In the genomic region with DNA sequence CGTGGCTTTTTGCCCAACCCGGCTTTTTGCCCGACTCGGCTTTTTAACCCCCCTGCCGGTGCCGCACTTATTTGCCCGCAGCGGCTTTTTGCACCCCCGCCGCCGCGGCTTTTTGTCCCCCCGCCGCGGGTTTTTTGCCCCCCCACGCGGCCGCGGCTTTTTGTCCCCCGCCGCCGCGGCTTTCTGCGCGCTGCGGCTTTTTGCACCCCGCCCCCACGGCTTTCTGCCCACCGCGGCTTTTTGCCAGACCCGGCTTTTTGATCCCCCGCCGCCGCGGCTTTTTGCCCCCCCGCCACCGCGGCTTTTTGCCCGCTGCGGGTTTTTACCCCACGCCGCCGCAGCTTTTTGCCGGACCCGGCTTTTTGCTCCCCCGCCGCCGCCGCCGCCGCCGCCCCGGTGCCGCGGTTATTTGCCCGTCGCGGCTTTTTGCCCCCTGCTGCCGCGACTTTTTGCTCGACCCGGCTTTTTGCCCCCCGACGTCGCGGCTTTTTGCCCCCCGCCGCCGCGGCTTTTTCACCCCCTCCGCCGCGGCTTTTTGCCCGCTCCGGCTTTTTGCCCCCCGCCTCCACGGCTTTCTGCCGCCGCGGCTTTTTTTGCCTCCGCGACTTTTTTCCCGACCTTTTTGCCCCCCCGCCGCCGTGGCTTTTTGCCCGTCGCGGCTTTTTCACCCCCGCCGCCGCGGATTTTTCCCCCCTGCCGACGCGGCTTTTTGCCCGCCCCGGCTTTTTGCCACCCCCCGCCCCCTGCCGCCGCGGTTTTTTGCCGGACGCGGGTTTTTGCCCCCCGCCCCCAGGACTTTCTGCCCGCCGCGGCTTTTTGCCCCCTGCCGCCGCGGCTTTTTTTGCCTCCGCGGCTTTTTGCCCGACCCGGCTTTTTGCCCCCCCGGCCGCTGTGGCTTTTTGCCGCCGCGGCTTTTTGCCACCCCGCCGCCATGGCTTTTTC, we compare ENCODE assay signal across 8 cellular contexts.
A peak's percentile ranks its signal among the peaks of the same experiment; 100 is the strongest.
DNase-seq lines count a peak whose midpoint lies in the region; ATAC-seq lines count a peak whose summit lies in the region.

No MANE protein-coding gene starts in this region.

- no peaks in the 10 kb centered on the region for H3K36me3 ChIP-seq in ACC112 (ENCODE audit: insufficient read depth, low read length)
- H3K36me3 ChIP-seq in HUES6 (ENCODE audit: control insufficient read depth, insufficient read depth, low read length), result no peaks in the 10 kb centered on the region

- H3K27me3 ChIP-seq in ACC112 (ENCODE audit: insufficient read depth, low read length), result peaks cover 25% of the 10 kb centered on the region
- peaks cover 35% of the 10 kb centered on the region for H3K27me3 ChIP-seq in HUES6 (ENCODE audit: control insufficient read depth, insufficient read depth, low read length)

- H3K27ac ChIP-seq in ACC112 (ENCODE audit: low read depth, low read length) (no peak overlapping the region), HUES6 (ENCODE audit: low read depth, low read length) (no peak overlapping the region)

- no peaks in the 10 kb centered on the region for H3K9me3 ChIP-seq in HUES6 (ENCODE audit: control insufficient read depth, insufficient read depth, low read depth, low read length)

- DNase-seq in cerebellum (ENCODE audit: low spot score) (peak; percentile 10), memory B cell (ENCODE audit: low spot score in 2 of 2) (peak; percentile 46 to 58), A172 (ENCODE audit: low spot score) (no peak), SIG-M5 treated with dmso at 0.1 percent for 504 hours (lab: John Stamatoyannopoulos, UW; ENCODE audit: unreplicated experiment) (no peak), NCI-H524 (lab: John Stamatoyannopoulos, UW) (no peak), DMS53 treated with DMSO at 0.1 percent for 48 hours (lab: John Stamatoyannopoulos, UW; ENCODE audit: unreplicated experiment) (no peak)

- H3K9ac ChIP-seq in HUES6 (ENCODE audit: low read length), result no peak overlapping the region

- H3K4me1 ChIP-seq in ACC112 (ENCODE audit: control insufficient read depth, insufficient read depth, low read length, unreplicated experiment), result no peaks in the 10 kb centered on the region
- H3K4me1 ChIP-seq in HUES6 (ENCODE audit: control insufficient read depth, insufficient read depth, low read length), result no peaks in the 10 kb centered on the region

- peak overlapping the region; percentile 68 for H3K27ac Mint-ChIP-seq in memory B cell

- H2AFZ ChIP-seq in ACC112 (ENCODE audit: low read length, unreplicated experiment), result peak overlapping the region; percentile 0

- ATAC-seq in memory B cell (ENCODE audit: low read depth), result no peak

- H3K4me3 Mint-ChIP-seq in memory B cell, result peak overlapping the region; percentile 56

- H3K27me3 Mint-ChIP-seq in memory B cell, result peaks cover 10% of the 10 kb centered on the region

- no peaks in the 10 kb centered on the region for H3K79me2 ChIP-seq in ACC112 (ENCODE audit: control insufficient read depth, insufficient read depth, low read length, unreplicated experiment)

- H3K4me3 ChIP-seq in ACC112 (ENCODE audit: low read depth, low read length) (peak overlapping the region; percentile 26), HUES6 (ENCODE audit: low read depth, low read length) (peak overlapping the region; percentile 31; the same call in 1 of the 2 replicates)

- H3K4me1 Mint-ChIP-seq in memory B cell, result peaks cover 5% of the 10 kb centered on the region

- peaks cover 3% of the 10 kb centered on the region for H3K36me3 Mint-ChIP-seq in memory B cell

- peaks cover 1% of the 10 kb centered on the region for H3K9me3 Mint-ChIP-seq in memory B cell

Comparison
In these comparisons a context has a peak if more than half of its experiments do, and no peak if none do; other contexts are left out.
1. DNase-seq: peak in cerebellum (single experiment) and memory B cell (2 of 2); none in A172 (single experiment), SIG-M5 treated with dmso at 0.1 percent for 504 hours (single experiment), NCI-H524 (0 of 2) and DMS53 treated with DMSO at 0.1 percent for 48 hours (single experiment).